Comparison of ENCODE assay signal across 28 cellular contexts in the genomic region with DNA sequence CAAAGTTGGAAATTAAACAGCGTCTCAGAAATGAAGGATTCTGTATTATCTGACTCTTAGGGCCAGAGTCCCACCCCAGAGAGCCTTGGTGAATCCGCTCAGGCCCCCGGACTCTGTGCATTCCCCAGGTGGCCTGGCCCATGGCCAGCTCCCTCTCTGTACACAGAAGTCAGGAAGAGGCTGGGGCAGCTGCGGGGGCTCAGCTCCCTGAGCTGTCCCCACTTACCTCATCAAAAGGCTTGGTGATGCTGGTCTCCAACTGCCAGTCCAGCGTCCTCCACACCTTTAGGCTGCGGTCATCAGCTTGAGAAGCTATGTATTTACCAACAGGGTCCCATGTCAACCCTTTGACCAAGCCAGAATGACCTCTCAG.
"Had no signal": no experiment of that assay in that cellular context is flagged by ENCODE, and none has a peak within 500 bp of the region (broad histone marks: within the 10 kb centered on the region; RNA-seq: fewer than 3 reads in every experiment).

No MANE protein-coding gene starts in this region.

- H3K4me3 ChIP-seq: PC-9, SJCRH30, SK-N-MC had no signal

- ATAC-seq: activated CD8-positive, alpha-beta T cell treated with anti-CD3 and anti-CD28 coated beads, Interleukin-2, amount 10 ng/mL, durations not matched to agents 7 days and 5 days; Right ventricle myocardium inferior had no signal

- H3K9me3 ChIP-seq: SJCRH30 had no signal

- H3K4me1 ChIP-seq: SJCRH30 had no signal

- H3K27ac ChIP-seq: PC-9, RWPE1, SJCRH30, SK-N-MC had no signal

- H3K27me3 ChIP-seq: brain microvascular endothelial cell, SJCRH30 had no signal

- DNase-seq: activated CD4-positive, alpha-beta T cell treated with anti-CD3 and anti-CD28 coated beads, Interleukin-2, amount 10 ng/mL, durations not matched to agents 24 days and 14 days; activated CD4-positive, alpha-beta T cell treated with anti-CD3 and anti-CD28 coated beads, Interleukin-2, amount 50 U/mL, for 4 hours; activated CD8-positive, alpha-beta memory T cell treated with anti-CD3 and anti-CD28 coated beads, Interleukin-2, amount 50 U/mL, for 4 hours; activated CD8-positive, alpha-beta T cell treated with anti-CD3 and anti-CD28 coated beads, Interleukin-2, amount 10 ng/mL, durations not matched to agents 7 days and 5 days; activated effector memory CD4-positive, alpha-beta T cell treated with anti-CD3 and anti-CD28 coated beads, Interleukin-2, amount 50 U/mL, for 16 hours; activated naive CD4-positive, alpha-beta T cell; activated naive CD4-positive, alpha-beta T cell treated with anti-CD3 and anti-CD28 coated beads, Interleukin-2, amount 50 U/mL, for 16 hours; activated naive CD8-positive, alpha-beta T cell treated with anti-CD3 and anti-CD28 coated beads for 36 hours; activated T-cell treated with anti-CD3 and anti-CD28 coated beads, Interleukin-2, amount 50 U/mL, for 48 hours; amniotic stem cell; brain microvascular endothelial cell; Karpas-422; KBM-7; NCI-H1105; NCI-H1417 treated with DMSO at 0.1 percent for 48 hours; NCI-H187 treated with DMSO at 0.1 percent for 48 hours; NCI-H2081; NCI-H2227 treated with DMSO at 0.1 percent for 48 hours; NCI-H446; NCI-H510A treated with DMSO at 0.1 percent for 48 hours; NCI-H526 treated with DMSO at 0.1 percent for 48 hours; NCI-H82; NK-92 treated with Interleukin-12 subunit alpha and Interleukin-12 subunit beta, amount 100 ng/mL, for 24 hours; PC-9; SJCRH30 had no signal
